ENCODE assay signal across 1 cellular context in genomic region chr1:208065862-208066261, GRCh38.
TF ChIP-seq lines count a peak whose summit lies in the region.

No MANE protein-coding gene starts in this region.

TF ChIP-seq in HepG2, 621 proteins besides CTCF, POLR2A, EP300 and RAD21 (continued from another document):
- no peak for TF ChIP-seq HMGXB4 (CRISPR knock-in tag; IDR thresholded peaks at IDR 0.05; ENCODE audit: borderline replicate concordance in 1 of 2, low read depth in 1 of 2)
- no peak for TF ChIP-seq HOXA5 (CRISPR knock-in tag; IDR thresholded peaks at IDR 0.05)
- no peak for TF ChIP-seq ZNF530 (CRISPR knock-in tag; IDR thresholded peaks at IDR 0.05; ENCODE audit: low read depth)
- TF ChIP-seq KLF11 (CRISPR knock-in tag; IDR thresholded peaks at IDR 0.05): no peak
- TF ChIP-seq NONO (IDR thresholded peaks at IDR 0.05): no peak
- TF ChIP-seq NONO (CRISPR knock-in tag; conservative IDR thresholded peaks at IDR 0.05): no peak
- TF ChIP-seq NFKBIZ (CRISPR knock-in tag; IDR thresholded peaks at IDR 0.05): no peak
- TF ChIP-seq HNRNPH1 (optimal IDR thresholded peaks at IDR 0.05; ENCODE audit: low read depth, low read length): no peak
- no peak for TF ChIP-seq SMYD3 (CRISPR knock-in tag; IDR thresholded peaks at IDR 0.05)
- no peak for TF ChIP-seq ZNF549 (CRISPR knock-in tag; IDR thresholded peaks at IDR 0.05)
- TF ChIP-seq STAT5B (CRISPR knock-in tag; IDR thresholded peaks at IDR 0.05): no peak
- TF ChIP-seq SSRP1 (CRISPR knock-in tag; IDR thresholded peaks at IDR 0.05): no peak
- TF ChIP-seq ZFP41 (CRISPR knock-in tag; IDR thresholded peaks at IDR 0.05; ENCODE audit: borderline replicate concordance): no peak
- TF ChIP-seq DR1 (CRISPR knock-in tag; IDR thresholded peaks at IDR 0.05): no peak
- TF ChIP-seq CENPT (CRISPR knock-in tag; IDR thresholded peaks at IDR 0.05; ENCODE audit: low read depth): no peak
